Comparison of ENCODE assay signal across 27 cellular contexts in genomic region chr11:76814414-76814813, GRCh38.
"Had no signal": no experiment of that assay in that cellular context is flagged by ENCODE, and none has a peak within 500 bp of the region (broad histone marks: within the 10 kb centered on the region; RNA-seq: fewer than 3 reads in every experiment).

No MANE protein-coding gene starts in this region.

- H3K36me3 ChIP-seq: colonic mucosa, esophagus muscularis mucosa, esophagus squamous epithelium, gastrocnemius medialis, gastroesophageal sphincter, heart left ventricle, heart right ventricle had no signal

- DNase-seq: colonic mucosa; cortex of kidney; dermis blood vessel endothelial cell; dorsolateral prefrontal cortex; effector CD4-positive, alpha-beta T cell; effector CD8-positive, alpha-beta T cell; effector memory CD4-positive, alpha-beta T cell; effector memory CD8-positive, alpha-beta T cell; erythroblast; esophagus squamous epithelium; foreskin fibroblast; foreskin keratinocyte; foreskin melanocyte; gastrocnemius medialis; glutamatergic neuron; heart left ventricle; heart right ventricle had no signal

- H3K4me3 Mint-ChIP-seq: dendritic cell treated with granulocyte-macrophage colony-stimulating factor and Interleukin-4, amounts not matched to agents 40 ng/mL and 50 ng/mL, for 4 days; effector memory CD8-positive, alpha-beta T cell had no signal

- H3K79me2 ChIP-seq: hepatocyte had no signal

- H3K27me3 Mint-ChIP-seq: dendritic cell treated with granulocyte-macrophage colony-stimulating factor and Interleukin-4, amounts not matched to agents 40 ng/mL and 50 ng/mL, for 4 days had no signal

- H3K4me3 ChIP-seq: colonic mucosa, coronary artery, dorsolateral prefrontal cortex, esophagus muscularis mucosa, esophagus squamous epithelium, gastrocnemius medialis, gastroesophageal sphincter, heart left ventricle, heart right ventricle, hepatocyte had no signal

- H3K27ac ChIP-seq: colonic mucosa, coronary artery, dorsolateral prefrontal cortex, epithelial cell of prostate, esophagus muscularis mucosa, esophagus squamous epithelium, foreskin keratinocyte, gastrocnemius medialis, gastroesophageal sphincter, heart left ventricle, heart right ventricle, hepatocyte had no signal

- ATAC-seq: effector memory CD8-positive, alpha-beta T cell; esophagus mucosa; foreskin keratinocyte; gastrocnemius medialis; gastroesophageal sphincter; heart left ventricle; heart right ventricle had no signal

- H3K27me3 ChIP-seq: colonic mucosa, dorsolateral prefrontal cortex, esophagus muscularis mucosa, esophagus squamous epithelium, foreskin keratinocyte, gastrocnemius medialis, gastroesophageal sphincter, heart left ventricle, heart right ventricle, hepatocyte had no signal

- H3K4me1 ChIP-seq: colonic mucosa, esophagus muscularis mucosa, foreskin keratinocyte, gastrocnemius medialis, gastroesophageal sphincter had no signal

- H2AFZ ChIP-seq: hepatocyte had no signal

- H3K27ac Mint-ChIP-seq: dendritic cell treated with granulocyte-macrophage colony-stimulating factor and Interleukin-4, amounts not matched to agents 40 ng/mL and 50 ng/mL, for 4 days; effector memory CD8-positive, alpha-beta T cell had no signal

- H3K9me3 ChIP-seq: colonic mucosa, gastrocnemius medialis had no signal

- H3K4me2 ChIP-seq: hepatocyte had no signal

- FAIRE-seq: colon, endometrium, endothelial cell of umbilical vein had no signal
